In the genomic region with DNA sequence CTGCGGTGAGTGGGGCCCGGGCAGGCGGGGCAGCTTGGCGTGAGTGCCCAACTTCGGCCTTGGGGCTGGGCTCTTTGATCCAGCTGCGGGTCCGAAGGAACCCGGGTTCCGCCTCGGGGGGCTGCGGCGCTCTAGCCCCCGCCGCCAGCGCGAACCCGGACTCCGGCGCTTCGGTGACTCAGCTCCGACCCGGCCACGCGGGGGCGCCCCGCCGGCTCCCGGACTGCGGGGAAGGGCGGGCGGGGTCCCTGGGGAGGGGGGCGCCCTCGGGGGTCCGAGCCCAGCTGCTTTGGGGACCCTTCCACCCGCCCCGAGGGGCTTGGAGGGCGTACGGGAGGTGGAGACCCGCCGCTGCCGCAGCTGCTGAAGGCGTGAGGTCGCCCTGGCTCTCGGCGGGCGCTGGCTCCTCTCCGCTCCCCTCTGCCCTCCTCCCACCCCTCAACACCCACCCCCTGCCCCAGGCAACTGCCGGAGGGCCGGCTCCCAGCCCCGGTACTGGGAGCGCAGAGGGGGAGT, we compare ENCODE assay signal across 8 cellular contexts. TPM values are rescaled to one million over a fixed set of nuclear protein-coding genes. Genes with fewer than 3 reads are reported as not detected.
DNase-seq lines count a peak whose midpoint lies in the region; ATAC-seq and TF ChIP-seq lines count a peak whose summit lies in the region.

No MANE protein-coding gene starts in this region.

- no peaks in the 10 kb centered on the region for H3K79me2 ChIP-seq in DOHH2 (ENCODE audit: control insufficient read depth, low read length)
- peaks cover 18% of the 10 kb centered on the region; the same call in 1 of the 2 replicates for H3K79me2 ChIP-seq in SK-N-SH (ENCODE audit: insufficient read depth)

- H3K36me3 ChIP-seq in DOHH2 (ENCODE audit: control insufficient read depth, low read length) (no peaks in the 10 kb centered on the region), SK-N-SH (replicated peaks in 1 of 2; ENCODE audit: control insufficient read depth in 1 of 2, insufficient read depth in 2 of 2, low read length in 1 of 2) (peaks cover 0 to 4% of the 10 kb centered on the region in 2 experiments)

- no peaks in the 10 kb centered on the region for H4K20me1 ChIP-seq in DOHH2 (ENCODE audit: control insufficient read depth, insufficient read depth, low read depth, low read length)
- H4K20me1 ChIP-seq in SK-N-SH (ENCODE audit: insufficient read depth) = 0 out of 2 replicates have a peak, but pooled peaks cover 6% of the 10 kb centered on the region

- POLR2A ChIA-PET in SK-N-SH (lab: Yijun Ruan, JAX) = interaction anchor here (1.0 to 3.0 kb wide), 3 partner anchors 10 to 151 kb away, joined by 3 to 15 read pairs (median 6); a partner anchor contains a TSS

- H3K4me3 ChIP-seq in DOHH2 (ENCODE audit: low read length) (peak overlapping the region; percentile 72), SK-N-SH (ENCODE audit: low read depth in 2 of 2, low read length in 1 of 2) (peak overlapping the region; percentile 70 to 75)

- TF ChIP-seq CTCF in DOHH2 (IDR thresholded peaks at IDR 0.05; ENCODE audit: low read depth, low read length, poor library complexity, severe bottlenecking) (peak; percentile 62), SK-N-SH (IDR thresholded peaks at IDR 0.05) (peak; percentile 65)

- no peaks in the 10 kb centered on the region for H3F3A ChIP-seq in DOHH2 (ENCODE audit: control insufficient read depth, insufficient read depth)
- H3F3A ChIP-seq in SK-N-SH (replicated peaks; ENCODE audit: insufficient read depth) = peaks cover 4% of the 10 kb centered on the region

- ATAC-seq in HG02588 (IDR thresholded peaks at IDR 0.05; ENCODE audit: unreplicated experiment) = peak; percentile 54

- no peak overlapping the region for H2AFZ ChIP-seq in SK-N-SH (ENCODE audit: low read depth)

- DNase-seq in SK-N-SH (peak; percentile 85), astrocyte of the hippocampus (ENCODE audit: low read depth, low spot score) (peak; percentile 62), iPS-NIHi11 (ENCODE audit: low spot score) (peak; percentile 85), DMS79 treated with DMSO at 0.1 percent for 48 hours (lab: John Stamatoyannopoulos, UW) (no peak), dedifferentiated amniotic fluid mesenchymal stem cell (ENCODE audit: extremely low spot score) (no peak)
- DNase-seq in stimulated activated CD4-positive, alpha-beta T cell treated with anti-CD3 and anti-CD28 coated beads, Interleukin-15, amount 100 ng/mL, for 1 hour (ENCODE audit: low read depth in 1 of 2, low spot score in 1 of 2) = peak; percentile 27 to 42

- WGBS in SK-N-SH (ENCODE audit: low lambda C conversion rate) = 3% methylated on average over 12 of the region's 51 CpGs

- H3K4me1 ChIP-seq in DOHH2 (ENCODE audit: control insufficient read depth, low read length) = peaks cover 30% of the 10 kb centered on the region
- H3K4me1 ChIP-seq in SK-N-SH (ENCODE audit: control insufficient read depth in 1 of 2, insufficient read depth in 2 of 2, low read depth in 1 of 2, low read length in 1 of 2) = peaks cover 12 to 25% of the 10 kb centered on the region in 2 experiments; a peak in 1 of 4 replicates

- H3K9me2 ChIP-seq in DOHH2 (replicated peaks; ENCODE audit: control insufficient read depth, low read length) = no peaks in the 10 kb centered on the region
- H3K9me2 ChIP-seq in SK-N-SH = no peaks in the 10 kb centered on the region

- H3K4me2 ChIP-seq in DOHH2 (ENCODE audit: low read length) (peak overlapping the region; percentile 61), SK-N-SH (peak overlapping the region; percentile 92)

- no peaks in the 10 kb centered on the region for H3K9me3 ChIP-seq in DOHH2 (ENCODE audit: control insufficient read depth, insufficient read depth, low read length)
- H3K9me3 ChIP-seq in SK-N-SH = no peaks in the 10 kb centered on the region

- H3K9ac ChIP-seq in SK-N-SH = peak overlapping the region; percentile 63

- H3K27ac ChIP-seq in DOHH2 (ENCODE audit: low read depth, low read length) (no peak overlapping the region), SK-N-SH (ENCODE audit: low read depth in 2 of 2, low read length in 1 of 2) (no peak overlapping the region; a peak in 1 of 4 replicates)

- CTCF ChIA-PET in SK-N-SH (lab: Yijun Ruan, JAX) = interaction anchor here (0.6 to 3.7 kb wide), 49 partner anchors 9 to 555 kb away, joined by 3 to 67 read pairs (median 4); a partner anchor contains a TSS

- no peak for TF ChIP-seq RAD21 in SK-N-SH (IDR thresholded peaks at IDR 0.05; ENCODE audit: low read length)

- no peaks in the 10 kb centered on the region for H3K27me3 ChIP-seq in DOHH2 (ENCODE audit: control insufficient read depth, low read length)
- H3K27me3 ChIP-seq in SK-N-SH (ENCODE audit: insufficient read depth) = no peaks in the 10 kb centered on the region

- TF ChIP-seq EP300 in SK-N-SH (IDR thresholded peaks at IDR 0.05; ENCODE audit: borderline replicate concordance in 1 of 2, low read depth in 1 of 2, low read length in 1 of 2) = no peak

TF ChIP-seq in SK-N-SH, 30 proteins besides CTCF, POLR2A, EP300 and RAD21:
- TF ChIP-seq FOSL2 (IDR thresholded peaks at IDR 0.05; ENCODE audit: borderline replicate concordance, low read depth) (peak; percentile 49; the same call in 1 of the 2 replicates), NRF1 (IDR thresholded peaks at IDR 0.05; ENCODE audit: low read depth, low read length) (no peak)

RNA-seq across cellular contexts. Expression of a gene that starts 0.5 kb away (rescaled TPM):
- 63.8 and 73.0 TPM in 2 replicates for polyA plus RNA-seq in SK-N-SH (2012; rRNA removed)
- polyA plus RNA-seq in SK-N-SH (2012; cell fraction: cytosol; rRNA removed) = 34.3 and 56.3 TPM in 2 replicates
- 34.7 and 38.7 TPM in 2 replicates for polyA plus RNA-seq in SK-N-SH (2012; cell fraction: nucleus; rRNA removed)

Comparison
In these comparisons a context has a peak if more than half of its experiments do, and no peak if none do; other contexts are left out.
1. DNase-seq: peak in SK-N-SH (single experiment), astrocyte of the hippocampus (single experiment), iPS-NIHi11 (single experiment) and stimulated activated CD4-positive, alpha-beta T cell treated with anti-CD3 and anti-CD28 coated beads, Interleukin-15, amount 100 ng/mL, for 1 hour (2 of 2); none in DMS79 treated with DMSO at 0.1 percent for 48 hours (single experiment) and dedifferentiated amniotic fluid mesenchymal stem cell (single experiment).